ENCODE assay signal across 16 cellular contexts in genomic region chr3:156820687-156821070, GRCh38. TPM values are rescaled to one million over a fixed set of nuclear protein-coding genes. Genes with fewer than 3 reads are reported as not detected.
DNase-seq lines count a peak whose midpoint lies in the region; ATAC-seq, FAIRE-seq and TF ChIP-seq lines count a peak whose summit lies in the region.
"Had no signal": no experiment of that assay in that cellular context is flagged by ENCODE, and none has a peak within 500 bp of the region (broad histone marks: within the 10 kb centered on the region; RNA-seq: fewer than 3 reads in every experiment).

No MANE protein-coding gene starts in this region.

- H3K9me3 ChIP-seq in astrocyte (ENCODE audit: insufficient read depth, low read depth, low read length), result no peaks in the 10 kb centered on the region
- no peaks in the 10 kb centered on the region for H3K9me3 ChIP-seq in smooth muscle cell (replicated peaks; ENCODE audit: low read depth)
- no peaks in the 10 kb centered on the region for H3K9me3 ChIP-seq in T-helper 17 cell (ENCODE audit: control insufficient read depth, low read length, poor library complexity, severe bottlenecking)

- H3K4me1 ChIP-seq in KMS-11 (ENCODE audit: low read depth, poor library complexity, severe bottlenecking), result peaks cover 59% of the 10 kb centered on the region
- peaks cover 51% of the 10 kb centered on the region for H3K4me1 ChIP-seq in astrocyte (ENCODE audit: insufficient read depth, low read length)
- peaks cover 15% of the 10 kb centered on the region for H3K4me1 ChIP-seq in smooth muscle cell (ENCODE audit: low read depth)

- H3K4me3 ChIP-seq in KMS-11 (IDR thresholded peaks at IDR 0.05; ENCODE audit: insufficient read depth, low read depth, low read length), result no peak overlapping the region
- no peak overlapping the region for H3K4me3 ChIP-seq in astrocyte (ENCODE audit: insufficient read depth, low read depth, low read length)
- H3K4me3 ChIP-seq in smooth muscle cell, result no peak overlapping the region
- H3K4me3 ChIP-seq: GM23338 had no signal

- H3K79me2 ChIP-seq in KMS-11 (ENCODE audit: insufficient read depth, low read depth) (peaks cover under 1% of the 10 kb centered on the region; the same call in 1 of the 2 replicates), astrocyte (ENCODE audit: insufficient read depth, low read length) (no peaks in the 10 kb centered on the region), smooth muscle cell (ENCODE audit: low read depth) (no peaks in the 10 kb centered on the region)

- FAIRE-seq in astrocyte (lab: Jason Lieb, UNC), result no peak
- FAIRE-seq: D721Med, frontal cortex had no signal

- H3K27me3 Mint-ChIP-seq in activated CD4-positive, alpha-beta T cell treated with anti-CD3 and anti-CD28 coated beads, Interleukin-2, amount 10 ng/mL, durations not matched to agents 7 days and 5 days, result no peaks in the 10 kb centered on the region
- no peaks in the 10 kb centered on the region for H3K27me3 Mint-ChIP-seq in astrocyte (ENCODE audit: low read depth, unreplicated experiment)
- no peaks in the 10 kb centered on the region for H3K27me3 Mint-ChIP-seq in T-helper 17 cell
- H3K27me3 Mint-ChIP-seq: central memory CD8-positive, alpha-beta T cell; naive B cell had no signal

- peak overlapping the region; percentile 99; the same call in 1 of the 2 replicates for H3K27ac ChIP-seq in KMS-11
- peak overlapping the region; percentile 98 for H3K27ac ChIP-seq in astrocyte (ENCODE audit: low read depth, low read length)
- peak overlapping the region; percentile 99 for H3K27ac ChIP-seq in smooth muscle cell (ENCODE audit: low read depth)

- peak overlapping the region; percentile 71 for H3K27ac Mint-ChIP-seq in activated CD4-positive, alpha-beta T cell treated with anti-CD3 and anti-CD28 coated beads, Interleukin-2, amount 10 ng/mL, durations not matched to agents 7 days and 5 days
- peak overlapping the region; percentile 58 for H3K27ac Mint-ChIP-seq in astrocyte (ENCODE audit: unreplicated experiment)
- peak overlapping the region in 1 of 2 donors; percentile 71 for H3K27ac Mint-ChIP-seq in activated naive CD4-positive, alpha-beta T cell treated with anti-CD3 and anti-CD28 coated beads, Interleukin-2, amount 50 U/mL, for 72 hours
- no peak overlapping the region for H3K27ac Mint-ChIP-seq in T-helper 17 cell
- H3K27ac Mint-ChIP-seq: GM23338 had no signal

- H3K4me2 ChIP-seq in KMS-11 (peak overlapping the region; percentile 97), astrocyte (ENCODE audit: low read length) (no peak overlapping the region), smooth muscle cell (peak overlapping the region; percentile 19)
- H3K4me2 ChIP-seq: GM23338 had no signal

- H4K20me1 ChIP-seq in KMS-11 (ENCODE audit: insufficient read depth) (no peaks in the 10 kb centered on the region), astrocyte (ENCODE audit: insufficient read depth, low read length) (no peaks in the 10 kb centered on the region), smooth muscle cell (ENCODE audit: low read depth) (no peaks in the 10 kb centered on the region)

- no peaks in the 10 kb centered on the region for H3K36me3 ChIP-seq in KMS-11 (ENCODE audit: insufficient read depth)
- H3K36me3 ChIP-seq in astrocyte (ENCODE audit: insufficient read depth, low read length), result no peaks in the 10 kb centered on the region
- H3K36me3 ChIP-seq in smooth muscle cell (ENCODE audit: low read depth), result no peaks in the 10 kb centered on the region

- H3K36me3 Mint-ChIP-seq in activated CD4-positive, alpha-beta T cell treated with anti-CD3 and anti-CD28 coated beads, Interleukin-2, amount 10 ng/mL, durations not matched to agents 7 days and 5 days (ENCODE audit: low read depth), result peaks cover 26% of the 10 kb centered on the region
- H3K36me3 Mint-ChIP-seq in astrocyte (ENCODE audit: low read depth, unreplicated experiment) (no peaks in the 10 kb centered on the region), T-helper 17 cell (ENCODE audit: low read depth) (no peaks in the 10 kb centered on the region)
- peaks cover 15 to 16% of the 10 kb centered on the region in 2 donors for H3K36me3 Mint-ChIP-seq in activated naive CD4-positive, alpha-beta T cell treated with anti-CD3 and anti-CD28 coated beads, Interleukin-2, amount 50 U/mL, for 72 hours
- H3K36me3 Mint-ChIP-seq: naive B cell had no signal

- peaks cover 73% of the 10 kb centered on the region for H3K4me1 Mint-ChIP-seq in activated CD4-positive, alpha-beta T cell treated with anti-CD3 and anti-CD28 coated beads, Interleukin-2, amount 10 ng/mL, durations not matched to agents 7 days and 5 days
- peaks cover 45% of the 10 kb centered on the region for H3K4me1 Mint-ChIP-seq in astrocyte (ENCODE audit: low read depth, unreplicated experiment)
- peaks cover 17% of the 10 kb centered on the region for H3K4me1 Mint-ChIP-seq in T-helper 17 cell

- H3K4me3 Mint-ChIP-seq in activated CD4-positive, alpha-beta T cell treated with anti-CD3 and anti-CD28 coated beads, Interleukin-2, amount 10 ng/mL, durations not matched to agents 7 days and 5 days, result no peak overlapping the region
- H3K4me3 Mint-ChIP-seq in astrocyte (ENCODE audit: unreplicated experiment) (no peak overlapping the region), T-helper 17 cell (no peak overlapping the region)
- H3K4me3 Mint-ChIP-seq: central memory CD8-positive, alpha-beta T cell; GM23338 had no signal

- H3K27me3 ChIP-seq in KMS-11 (ENCODE audit: insufficient read depth, low read depth), result no peaks in the 10 kb centered on the region
- H3K27me3 ChIP-seq in astrocyte (ENCODE audit: insufficient read depth, low read length), result no peaks in the 10 kb centered on the region
- no peaks in the 10 kb centered on the region for H3K27me3 ChIP-seq in smooth muscle cell (ENCODE audit: low read depth)

- POLR2A ChIA-PET in activated CD4-positive, alpha-beta T cell treated with anti-CD3 and anti-CD28 coated beads, Interleukin-2, amount 10 ng/mL, durations not matched to agents 7 days and 5 days (lab: Charles Lee), result no interaction called here

- peaks cover 3% of the 10 kb centered on the region for H3K9me3 Mint-ChIP-seq in activated CD4-positive, alpha-beta T cell treated with anti-CD3 and anti-CD28 coated beads, Interleukin-2, amount 10 ng/mL, durations not matched to agents 7 days and 5 days
- H3K9me3 Mint-ChIP-seq in astrocyte (ENCODE audit: unreplicated experiment), result no peaks in the 10 kb centered on the region
- H3K9me3 Mint-ChIP-seq in activated naive CD4-positive, alpha-beta T cell treated with anti-CD3 and anti-CD28 coated beads, Interleukin-2, amount 50 U/mL, for 72 hours, result peaks cover 0 to 9% of the 10 kb centered on the region in 2 donors
- H3K9me3 Mint-ChIP-seq: central memory CD8-positive, alpha-beta T cell; GM23338; naive B cell had no signal

- TF ChIP-seq CTCF in KMS-11 (conservative IDR thresholded peaks at IDR 0.05; ENCODE audit: low read depth, low read length) (no peak), astrocyte (IDR thresholded peaks at IDR 0.05; ENCODE audit: insufficient read depth, low read depth, low read length) (no peak), smooth muscle cell (IDR thresholded peaks at IDR 0.05; ENCODE audit: borderline replicate concordance, insufficient read depth, poor library complexity, severe bottlenecking) (no peak)

- CTCF ChIA-PET in activated CD4-positive, alpha-beta T cell treated with anti-CD3 and anti-CD28 coated beads, Interleukin-2, amount 10 ng/mL, durations not matched to agents 7 days and 5 days (lab: Charles Lee), result no interaction called here

- H3K9ac ChIP-seq in KMS-11, result peak overlapping the region; percentile 93; the same call in 1 of the 2 replicates
- no peak overlapping the region for H3K9ac ChIP-seq in astrocyte (ENCODE audit: low read length)
- H3K9ac ChIP-seq in smooth muscle cell (ENCODE audit: low read depth), result peak overlapping the region; percentile 66

- no peak for DNase-seq in activated CD4-positive, alpha-beta T cell treated with anti-CD3 and anti-CD28 coated beads, Interleukin-2, amount 10 ng/mL, durations not matched to agents 7 days and 5 days
- DNase-seq in activated CD4-positive, alpha-beta T cell treated with anti-CD3 and anti-CD28 coated beads for 4 hours, result no peak
- peak; percentile 41 for DNase-seq in astrocyte (ENCODE audit: low read depth)
- DNase-seq in smooth muscle cell (lab: John Stamatoyannopoulos, UW; ENCODE audit: unreplicated experiment), result no peak
- no peak for DNase-seq in activated naive CD4-positive, alpha-beta T cell treated with anti-CD3 and anti-CD28 coated beads, Interleukin-2, amount 50 U/mL, for 72 hours (ENCODE audit: low spot score in 2 of 2)
- no peak for DNase-seq in NCI-H526 treated with DMSO at 0.1 percent for 48 hours (lab: John Stamatoyannopoulos, UW)
- DNase-seq in T-helper 17 cell, result no peak
- DNase-seq: activated CD4-positive, alpha-beta T cell treated with anti-CD3 and anti-CD28 coated beads, Interleukin-2, amount 50 U/mL, for 48 hours; naive B cell; NCI-H2171 treated with DMSO at 0.1 percent for 48 hours; SIG-M5 had no signal

- H3F3A ChIP-seq in smooth muscle cell (ENCODE audit: low read depth), result peaks cover 11% of the 10 kb centered on the region

- ATAC-seq in activated naive CD4-positive, alpha-beta T cell treated with anti-CD3 and anti-CD28 coated beads, Interleukin-2, amount 50 U/mL, for 72 hours, result no peak
- no peak for ATAC-seq in T-helper 17 cell
- ATAC-seq: GM23338 had no signal

- no peak overlapping the region for H2AFZ ChIP-seq in KMS-11 (ENCODE audit: low read depth)
- H2AFZ ChIP-seq in astrocyte (ENCODE audit: low read depth, low read length), result no peak overlapping the region
- H2AFZ ChIP-seq in smooth muscle cell (ENCODE audit: low read depth), result no peak overlapping the region
- H2AFZ ChIP-seq: GM23338 had no signal

RNA-seq across cellular contexts. Expression of gene LEKR1, which starts 5.5 kb away (rescaled TPM):
- under 1 TPM; 0.47 to 0.54 TPM for total RNA-seq in activated CD4-positive, alpha-beta T cell treated with anti-CD3 and anti-CD28 coated beads, Interleukin-2, amount 10 ng/mL, durations not matched to agents 7 days and 5 days
- total RNA-seq in astrocyte, result 0.27 and 0.43 TPM in 2 replicates
- total RNA-seq in smooth muscle cell, result 0.81 and 1.3 TPM in 2 replicates
- polyA plus RNA-seq in smooth muscle cell, result 2.3 and 3.4 TPM in 2 replicates
- 1 to 10 TPM; 1.0 to 1.1 TPM for total RNA-seq in activated naive CD4-positive, alpha-beta T cell treated with anti-CD3 and anti-CD28 coated beads, Interleukin-2, amount 50 U/mL, for 72 hours
- 1 to 10 TPM in 1 of 2 donors, under 1 TPM in 1; 0.75 to 2.8 TPM for total RNA-seq in T-helper 17 cell
- total RNA-seq: GM23338 had no signal
- polyA plus RNA-seq: GM23338 had no signal
